In the genomic region with DNA sequence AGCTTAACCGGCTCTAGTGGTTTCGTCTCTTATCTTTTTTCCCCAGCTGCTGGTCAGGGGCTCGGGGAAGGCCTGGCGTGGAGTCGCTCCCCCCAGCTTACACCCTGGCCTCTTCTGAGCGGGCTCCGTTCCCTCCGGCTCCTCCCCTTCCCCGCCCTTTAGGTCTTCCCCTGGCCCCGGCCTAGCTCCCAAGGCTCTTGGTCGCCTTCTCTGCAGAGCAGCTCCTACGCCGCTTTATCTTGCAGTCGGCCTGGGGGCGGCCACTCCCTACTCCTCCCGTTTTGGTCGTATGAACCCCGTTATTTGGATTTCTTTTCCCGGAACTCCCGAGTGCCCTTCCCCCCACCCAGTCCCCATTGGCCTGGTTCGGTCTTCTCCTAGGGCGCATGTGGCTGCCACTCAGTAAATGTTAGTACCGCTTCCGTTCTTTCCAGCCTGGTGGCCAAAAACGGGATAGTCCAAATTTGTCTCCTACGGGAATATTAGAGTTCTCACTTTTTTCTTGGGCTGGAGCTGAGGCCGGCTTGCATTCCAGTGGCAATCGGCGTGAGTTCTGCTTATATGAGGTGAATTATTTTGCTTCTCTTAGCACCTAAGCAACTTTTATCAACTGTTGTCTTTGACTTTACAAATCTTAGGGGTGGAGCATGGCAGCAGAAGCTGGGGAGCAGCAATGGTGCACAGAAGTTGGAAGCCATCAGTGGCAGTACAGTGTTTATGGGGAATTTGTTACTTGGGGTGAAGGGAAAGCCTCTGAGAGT, we compare ENCODE assay signal across 8 cellular contexts. TPM values are rescaled to one million over a fixed set of nuclear protein-coding genes. Genes with fewer than 3 reads are reported as not detected.
DNase-seq lines count a peak whose midpoint lies in the region; ATAC-seq and TF ChIP-seq lines count a peak whose summit lies in the region.

No MANE protein-coding gene starts in this region.

- no peaks in the 10 kb centered on the region for H3K27me3 Mint-ChIP-seq in activated CD8-positive, alpha-beta T cell treated with anti-CD3 and anti-CD28 coated beads for 36 hours

- no peaks in the 10 kb centered on the region for H3K27me3 ChIP-seq in neuron (ENCODE audit: insufficient read depth, low read length)

- no peaks in the 10 kb centered on the region for H3K9me3 ChIP-seq in neuron (ENCODE audit: low read length)

- H3K27ac Mint-ChIP-seq in activated CD8-positive, alpha-beta T cell treated with anti-CD3 and anti-CD28 coated beads for 36 hours: peak overlapping the region; percentile 99

- DNase-seq in DMS53 (lab: John Stamatoyannopoulos, UW): peak; percentile 94
- DNase-seq in NCI-H446 (lab: John Stamatoyannopoulos, UW): peak; percentile 85 to 88
- DNase-seq in activated CD8-positive, alpha-beta T cell treated with anti-CD3 and anti-CD28 coated beads for 36 hours: no peak
- DNase-seq in fibroblast of the aortic adventitia (ENCODE audit: low read depth): peak; percentile 86
- no peak for DNase-seq in globus pallidus (ENCODE audit: low spot score)

- peak overlapping the region; percentile 85 for H3K4me3 Mint-ChIP-seq in activated CD8-positive, alpha-beta T cell treated with anti-CD3 and anti-CD28 coated beads for 36 hours

- peak; percentile 42 for TF ChIP-seq CTCF in activated CD8-positive, alpha-beta T cell treated with anti-CD3 and anti-CD28 coated beads for 36 hours (IDR thresholded peaks at IDR 0.05)
- TF ChIP-seq CTCF in fibroblast of the aortic adventitia (IDR thresholded peaks at IDR 0.05; ENCODE audit: insufficient read depth, low read length): peak; percentile 52

- H3K4me1 Mint-ChIP-seq in activated CD8-positive, alpha-beta T cell treated with anti-CD3 and anti-CD28 coated beads for 36 hours (ENCODE audit: low read depth): peaks cover 27% of the 10 kb centered on the region

- no peaks in the 10 kb centered on the region for H3K9me3 Mint-ChIP-seq in activated CD8-positive, alpha-beta T cell treated with anti-CD3 and anti-CD28 coated beads for 36 hours

- peaks cover 17% of the 10 kb centered on the region for H3K4me1 ChIP-seq in neuron (ENCODE audit: insufficient read depth, low read length)

- CTCF ChIA-PET in activated CD8-positive, alpha-beta T cell treated with anti-CD3 and anti-CD28 coated beads for 36 hours (lab: Charles Lee): interaction anchor here (0.7 to 3.7 kb wide), 12 partner anchors 9 to 142 kb away, joined by 3 to 33 read pairs (median 4); a partner anchor contains a TSS

- peak; percentile 57 for ATAC-seq in GM19455 (IDR thresholded peaks at IDR 0.05; ENCODE audit: unreplicated experiment)
- peak; percentile 50 for ATAC-seq in HG03460 (IDR thresholded peaks at IDR 0.05; ENCODE audit: unreplicated experiment)
- ATAC-seq in activated CD8-positive, alpha-beta T cell treated with anti-CD3 and anti-CD28 coated beads for 36 hours: peak; percentile 64

- peaks cover 9% of the 10 kb centered on the region for H3K36me3 ChIP-seq in neuron (ENCODE audit: insufficient read depth, low read length)

- intact Hi-C loops in activated CD8-positive, alpha-beta T cell treated with anti-CD3 and anti-CD28 coated beads for 36 hours (cut with micrococcal nuclease): loop anchor here (2.0 kb wide), 1 partner anchor 74 kb away; no protein-coding TSS in a partner anchor

- POLR2A ChIA-PET in activated CD8-positive, alpha-beta T cell treated with anti-CD3 and anti-CD28 coated beads for 36 hours (lab: Charles Lee): interaction anchor here (0.6 to 3.8 kb wide), 19 partner anchors 9 to 1536 kb away, joined by 3 to 38 read pairs (median 5); a partner anchor contains a TSS

- peak overlapping the region; percentile 94 for H3K4me3 ChIP-seq in fibroblast of the aortic adventitia (ENCODE audit: low read depth, low read length)
- H3K4me3 ChIP-seq in neuron (ENCODE audit: low read length): peak overlapping the region; percentile 84

- H3K36me3 Mint-ChIP-seq in activated CD8-positive, alpha-beta T cell treated with anti-CD3 and anti-CD28 coated beads for 36 hours (ENCODE audit: low read depth): peaks cover 28% of the 10 kb centered on the region

- H2AFZ ChIP-seq in neuron (ENCODE audit: low read depth, low read length): peak overlapping the region; percentile 30

RNA-seq across cellular contexts. Expression of a gene that starts 0.5 kb away (rescaled TPM):
- total RNA-seq in activated CD8-positive, alpha-beta T cell treated with anti-CD3 and anti-CD28 coated beads for 36 hours: 100 to 1,000 TPM; 119 to 121 TPM
- total RNA-seq in fibroblast of the aortic adventitia (ENCODE audit: low replicate concordance): 47.8 and 130 TPM in 2 replicates

Comparison
In these comparisons a context has a peak if more than half of its experiments do, and no peak if none do; other contexts are left out.
1. DNase-seq: peak in DMS53 (single experiment), NCI-H446 (2 of 2) and fibroblast of the aortic adventitia (single experiment); none in activated CD8-positive, alpha-beta T cell treated with anti-CD3 and anti-CD28 coated beads for 36 hours (single experiment) and globus pallidus (single experiment).
2. Peak in every context shown above with its lines, with median percentiles within 50 percentile points of each other: ATAC-seq.